22 cellular contexts compared by ENCODE assay signal in genomic region chrX:12309733-12310054, GRCh38.
"Had no signal": no experiment of that assay in that cellular context is flagged by ENCODE, and none has a peak within 500 bp of the region (broad histone marks: within the 10 kb centered on the region; RNA-seq: fewer than 3 reads in every experiment).

No MANE protein-coding gene starts in this region.

- H3K27ac Mint-ChIP-seq: activated B cell treated with CpG ODN at 0.5 μM for 24 hours; activated CD4-positive, alpha-beta memory T cell treated with anti-CD3 and anti-CD28 coated beads for 36 hours; activated naive CD8-positive, alpha-beta T cell treated with anti-CD3 and anti-CD28 coated beads for 36 hours; activated T-helper 1 cell treated with anti-CD3 and anti-CD28 coated beads, Interleukin-12 subunit alpha, Interleukin-12 subunit beta, Interleukin-2, Interleukin-4 antibody, amounts not matched to agents 30 ng/mL and 10 ng/mL and 1 ng/mL, durations not matched to agents 14 hours and 24 hours and 36 hours; effector memory CD8-positive, alpha-beta T cell; nephron had no signal

- H3K36me3 Mint-ChIP-seq: activated CD4-positive, alpha-beta memory T cell treated with anti-CD3 and anti-CD28 coated beads for 36 hours; activated naive CD8-positive, alpha-beta T cell treated with anti-CD3 and anti-CD28 coated beads for 36 hours had no signal

- H3K9me3 Mint-ChIP-seq: activated B cell treated with CpG ODN at 0.5 μM for 24 hours; activated CD4-positive, alpha-beta memory T cell treated with anti-CD3 and anti-CD28 coated beads for 36 hours; activated naive CD8-positive, alpha-beta T cell treated with anti-CD3 and anti-CD28 coated beads for 36 hours; activated T-helper 1 cell treated with anti-CD3 and anti-CD28 coated beads, Interleukin-12 subunit alpha, Interleukin-12 subunit beta, Interleukin-2, Interleukin-4 antibody, amounts not matched to agents 30 ng/mL and 10 ng/mL and 1 ng/mL, durations not matched to agents 14 hours and 24 hours and 36 hours; effector memory CD8-positive, alpha-beta T cell had no signal

- H3K4me3 ChIP-seq: body of pancreas, smooth muscle cell, stomach, upper lobe of right lung had no signal

- ATAC-seq: body of pancreas; effector memory CD8-positive, alpha-beta T cell; left lobe of liver; sciatic nerve; upper lobe of right lung had no signal

- H3K27me3 ChIP-seq: body of pancreas, stomach, upper lobe of right lung had no signal

- H3K4me3 Mint-ChIP-seq: activated B cell treated with CpG ODN at 0.5 μM for 24 hours; activated CD4-positive, alpha-beta memory T cell treated with anti-CD3 and anti-CD28 coated beads for 36 hours; activated naive CD8-positive, alpha-beta T cell treated with anti-CD3 and anti-CD28 coated beads for 36 hours; activated T-helper 1 cell treated with anti-CD3 and anti-CD28 coated beads, Interleukin-12 subunit alpha, Interleukin-12 subunit beta, Interleukin-2, Interleukin-4 antibody, amounts not matched to agents 30 ng/mL and 10 ng/mL and 1 ng/mL, durations not matched to agents 14 hours and 24 hours and 36 hours; effector memory CD8-positive, alpha-beta T cell; nephron had no signal

- H3K9me3 ChIP-seq: body of pancreas, stomach, upper lobe of right lung had no signal

- H3K4me1 Mint-ChIP-seq: activated B cell treated with CpG ODN at 0.5 μM for 24 hours; activated naive CD8-positive, alpha-beta T cell treated with anti-CD3 and anti-CD28 coated beads for 36 hours; nephron had no signal

- H3K4me1 ChIP-seq: stomach, upper lobe of right lung had no signal

- H3K27ac ChIP-seq: body of pancreas, epithelial cell of prostate, stomach, upper lobe of right lung had no signal

- DNase-seq: activated B cell treated with CpG ODN at 0.5 μM for 24 hours; activated CD4-positive, alpha-beta memory T cell treated with anti-CD3 and anti-CD28 coated beads for 36 hours; activated CD4-positive, alpha-beta T cell treated with anti-CD3 and anti-CD28 coated beads for 4 hours; activated naive CD4-positive, alpha-beta T cell; activated naive CD8-positive, alpha-beta T cell treated with anti-CD3 and anti-CD28 coated beads for 36 hours; activated T-cell treated with anti-CD3 and anti-CD28 coated beads for 4 hours; amniotic stem cell; effector memory CD8-positive, alpha-beta T cell; foreskin fibroblast; hippocampal formation; midbrain; nucleus accumbens; stimulated activated CD4-positive, alpha-beta T cell treated with anti-CD3 and anti-CD28 coated beads, Interleukin-4, amount 100 ng/mL, for 1 hour; stomach; upper lobe of right lung had no signal

- H3K27me3 Mint-ChIP-seq: activated CD4-positive, alpha-beta memory T cell treated with anti-CD3 and anti-CD28 coated beads for 36 hours; effector memory CD8-positive, alpha-beta T cell had no signal

- H3K36me3 ChIP-seq: stomach, upper lobe of right lung had no signal
